In the genomic region with DNA sequence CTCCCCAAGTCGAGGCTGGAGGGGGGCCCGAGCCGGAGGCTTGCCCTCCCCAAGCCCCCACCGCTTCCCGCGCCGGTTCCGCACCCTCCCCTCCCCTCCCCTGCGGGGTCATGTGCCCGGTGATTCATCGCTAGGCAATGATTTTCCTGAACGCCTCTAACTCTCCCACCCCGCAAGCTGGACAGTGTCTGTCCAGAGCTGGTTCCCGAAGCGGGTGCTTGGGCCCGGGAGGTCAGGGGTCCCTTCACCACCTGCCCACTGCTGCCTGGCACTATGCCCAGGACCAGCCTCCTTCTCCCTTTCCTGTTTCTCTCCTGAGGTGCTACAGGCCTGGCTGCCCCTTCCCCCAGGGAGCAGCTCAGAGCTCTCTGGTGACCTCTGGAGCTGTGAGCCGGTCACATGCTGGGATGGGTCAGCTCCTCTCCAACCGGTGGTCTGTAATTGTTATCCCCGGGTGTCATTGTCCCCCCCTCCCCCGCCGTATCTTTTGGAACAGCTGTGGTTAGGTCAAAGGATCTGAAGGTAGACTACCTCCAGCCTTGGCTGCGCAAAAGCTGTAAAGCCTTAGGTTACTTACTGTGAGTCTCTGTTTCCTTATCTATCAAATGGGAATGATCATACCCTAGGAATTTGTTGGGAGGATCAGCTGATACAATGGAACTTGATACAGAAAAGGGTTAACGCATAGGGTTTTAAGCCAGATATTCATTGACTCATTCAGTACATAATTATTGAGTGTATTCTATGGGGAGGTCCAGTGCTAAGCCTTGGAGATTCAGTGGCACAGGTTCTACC, we compare ENCODE assay signal across 8 cellular contexts. TPM values are rescaled to one million over a fixed set of nuclear protein-coding genes. Genes with fewer than 3 reads are reported as not detected.
DNase-seq lines count a peak whose midpoint lies in the region; ATAC-seq lines count a peak whose summit lies in the region.

No MANE protein-coding gene starts in this region.

- H3K9me3 ChIP-seq in mucosa of stomach (ENCODE audit: control insufficient read depth, low read length) (no peaks in the 10 kb centered on the region), stomach smooth muscle (ENCODE audit: control insufficient read depth in 2 of 2, low read length in 2 of 2) (no peaks in the 10 kb centered on the region)

- H3K36me3 ChIP-seq in mucosa of stomach (ENCODE audit: control insufficient read depth, insufficient read depth, low read length) = no peaks in the 10 kb centered on the region
- no peaks in the 10 kb centered on the region for H3K36me3 ChIP-seq in stomach smooth muscle (ENCODE audit: control insufficient read depth in 2 of 2, insufficient read depth in 2 of 2, low read length in 2 of 2)

- in situ Hi-C loops in Caki2 (cut with HindIII; ENCODE audit: low pct_unique_long_range_greater_than_20kb, low sequenced_read_pairs) = no loop called here

- peak overlapping the region; percentile 77 for H3K27ac ChIP-seq in stomach smooth muscle (ENCODE audit: low read length)

- ATAC-seq in HG02678 (IDR thresholded peaks at IDR 0.05; ENCODE audit: unreplicated experiment) (peak; percentile 9), GM21576 (IDR thresholded peaks at IDR 0.05; ENCODE audit: unreplicated experiment) (no peak)

- H3K27me3 ChIP-seq in mucosa of stomach (ENCODE audit: control insufficient read depth, insufficient read depth, low read length) (no peaks in the 10 kb centered on the region), stomach smooth muscle (ENCODE audit: control insufficient read depth in 1 of 2, insufficient read depth in 2 of 2, low read length in 2 of 2) (no peaks in the 10 kb centered on the region)

- H3K4me3 ChIP-seq in mucosa of stomach (ENCODE audit: low read length) (peak overlapping the region; percentile 78), stomach smooth muscle (ENCODE audit: low read length in 2 of 2) (peak overlapping the region; percentile 58 to 89)

- H3K9ac ChIP-seq in mucosa of stomach (ENCODE audit: low read length) (peak overlapping the region; percentile 92), stomach smooth muscle (ENCODE audit: low read length in 2 of 2) (peak overlapping the region; percentile 66 to 71)

- DNase-seq in Caki2 (ENCODE audit: low read depth) = peak; percentile 88
- peak; percentile 29 for DNase-seq in NOMO-1 treated with DMSO at 0.1 percent for 48 hours (lab: John Stamatoyannopoulos, UW; ENCODE audit: unreplicated experiment)
- DNase-seq in activated T-helper 9 cell treated with anti-CD3 and anti-CD28 coated beads, Interleukin-2, amount 50 U/mL, for 16 hours (ENCODE audit: low read depth) = peak; percentile 39
- peak; percentile 49 for DNase-seq in fibroblast of gingiva (ENCODE audit: low read depth)

- H3K4me1 ChIP-seq in mucosa of stomach (ENCODE audit: control insufficient read depth, insufficient read depth, low read length) = peaks cover 17% of the 10 kb centered on the region
- H3K4me1 ChIP-seq in stomach smooth muscle (ENCODE audit: control insufficient read depth, insufficient read depth, low read length) = peaks cover 20% of the 10 kb centered on the region

RNA-seq across cellular contexts. Expression of gene STX3, which starts 0.7 kb away (rescaled TPM):
- 16.0 and 28.4 TPM in 2 replicates for total RNA-seq in Caki2 (2014; rRNA removed; shearing (Covaris generic); ENCODE audit: low replicate concordance)

RNA-seq across cellular contexts. Expression of gene OR10V1, which starts 42.3 kb away (rescaled TPM):
- total RNA-seq in Caki2 (2014; rRNA removed; shearing (Covaris generic); ENCODE audit: low replicate concordance) = not detected in 2 replicates

RNA-seq across cellular contexts. Expression of gene MRPL16, which starts 54.7 kb away (rescaled TPM):
- 66.6 and 80.4 TPM in 2 replicates for total RNA-seq in Caki2 (2014; rRNA removed; shearing (Covaris generic); ENCODE audit: low replicate concordance)

Comparison
In these comparisons a context has a peak if more than half of its experiments do, and no peak if none do; other contexts are left out.
1. DNase-seq: peak in every context shown above with its lines; median percentile 88 in Caki2; 49 in fibroblast of gingiva; 39 in activated T-helper 9 cell treated with anti-CD3 and anti-CD28 coated beads, Interleukin-2, amount 50 U/mL, for 16 hours; 29 in NOMO-1 treated with DMSO at 0.1 percent for 48 hours.